Comparison of ENCODE assay signal across 8 cellular contexts in genomic region chr1:88973520-88974137, GRCh38. TPM values are rescaled to one million over a fixed set of nuclear protein-coding genes. Genes with fewer than 3 reads are reported as not detected.
DNase-seq lines count a peak whose midpoint lies in the region; ATAC-seq and TF ChIP-seq lines count a peak whose summit lies in the region.

No MANE protein-coding gene starts in this region.

- H3K4me3 ChIP-seq in heart right ventricle (no peak overlapping the region), body of pancreas (no peak overlapping the region)

- DNase-seq in heart right ventricle, result no peak
- no peak for DNase-seq in left ventricle myocardium superior
- peak; percentile 71 for DNase-seq in NAMALWA (ENCODE audit: low spot score)
- DNase-seq in body of pancreas, result peak in 1 of 4 donors; percentile 12
- DNase-seq in lung microvascular endothelial cell (ENCODE audit: low read depth in 2 of 2), result peak; percentile 56 to 61
- no peak for DNase-seq in retina

- WGBS in heart right ventricle, 2 donors, result 44 to 54% methylated on average over 2 of the region's 2 CpGs
- WGBS in body of pancreas, 2 donors, result 6 to 13% methylated on average over 2 of the region's 2 CpGs

- peaks cover 0 to 3% (median 0%) of the 10 kb centered on the region in 11 donors for H3K9me3 ChIP-seq in heart right ventricle
- no peaks in the 10 kb centered on the region for H3K9me3 ChIP-seq in body of pancreas

- H3K27me3 ChIP-seq in heart right ventricle (no peaks in the 10 kb centered on the region), body of pancreas (no peaks in the 10 kb centered on the region)

- peaks cover 0 to 11% (median 3%) of the 10 kb centered on the region in 9 donors for H3K4me1 ChIP-seq in heart right ventricle
- peaks cover 16% of the 10 kb centered on the region for H3K4me1 ChIP-seq in body of pancreas

- H3K36me3 ChIP-seq in heart right ventricle (peaks cover 0 to 21% (median 0%) of the 10 kb centered on the region in 9 donors), body of pancreas (replicated peaks in 1 of 2; ENCODE audit: insufficient read depth in 1 of 2, low read depth in 2 of 2) (no peaks in the 10 kb centered on the region)

- ATAC-seq in heart right ventricle, result no peak
- no peak for ATAC-seq in left ventricle myocardium superior
- peak; percentile 63 for ATAC-seq in body of pancreas
- ATAC-seq in GM19397 (IDR thresholded peaks at IDR 0.05; ENCODE audit: unreplicated experiment), result no peak
- ATAC-seq in HG02571 (IDR thresholded peaks at IDR 0.05; ENCODE audit: unreplicated experiment), result no peak

- TF ChIP-seq CTCF in heart right ventricle (IDR thresholded peaks at IDR 0.05) (peak; percentile 22 to 71 (median 63)), body of pancreas (IDR thresholded peaks at IDR 0.05) (peak in 6 of 7 experiments; percentile 45 to 66 (median 60))

- no peak for TF ChIP-seq POLR2A in body of pancreas (IDR thresholded peaks at IDR 0.05)

- intact Hi-C loops in heart right ventricle (cut with DNase I), result loop anchor here in 1 of 10 donors (10.0 kb wide), 1 partner anchor 1011 kb away; no protein-coding TSS in a partner anchor
- intact Hi-C loops in left ventricle myocardium superior (cut with micrococcal nuclease), result no loop called here
- intact Hi-C loops in body of pancreas (cut with DNase I), result no loop called here

- H3K27ac ChIP-seq in heart right ventricle (no peak overlapping the region), body of pancreas (no peak overlapping the region)

RNA-seq across cellular contexts. Expression of gene KYAT3, which starts 18.8 kb away (rescaled TPM):
- 10 to 100 TPM in 1 of 10 donors, 1 to 10 TPM in 9; 4.7 to 10.5 (median 7.7) TPM for total RNA-seq in heart right ventricle
- polyA plus RNA-seq in heart right ventricle, result 1 to 10 TPM; 5.3 to 7.2 TPM
- 6.0 TPM for total RNA-seq in left ventricle myocardium superior
- 10 to 100 TPM; 16.8 to 21.0 TPM for total RNA-seq in body of pancreas
- total RNA-seq in lung microvascular endothelial cell, result 12.5 and 15.7 TPM in 2 replicates

RNA-seq across cellular contexts. Expression of gene RBMXL1, which starts 18.8 kb away (rescaled TPM):
- total RNA-seq in heart right ventricle (10 to 100 TPM in 9 of 10 donors, 1 to 10 TPM in 1; 9.3 to 14.2 (median 12.0) TPM), left ventricle myocardium superior (10.0 TPM), body of pancreas (10 to 100 TPM; 11.2 to 13.5 TPM), lung microvascular endothelial cell (4.4 and 5.8 TPM in 2 replicates)
- 1 to 10 TPM; 2.6 to 6.3 TPM for polyA plus RNA-seq in heart right ventricle

RNA-seq across cellular contexts. Expression of gene GBP3, which starts 49.0 kb away (rescaled TPM):
- total RNA-seq in heart right ventricle, result 10 to 100 TPM in 1 of 10 donors, 1 to 10 TPM in 9; 1.6 to 21.6 (median 6.3) TPM
- 1 to 10 TPM; 2.9 to 5.8 TPM for polyA plus RNA-seq in heart right ventricle
- 7.4 TPM for total RNA-seq in left ventricle myocardium superior
- 1 to 10 TPM; 8.0 to 8.2 TPM for total RNA-seq in body of pancreas
- 12.3 and 14.8 TPM in 2 replicates for total RNA-seq in lung microvascular endothelial cell

Comparison
In these comparisons a context has a peak if more than half of its experiments do, and no peak if none do; other contexts are left out.
1. DNase-seq: peak in NAMALWA (single experiment) and lung microvascular endothelial cell (2 of 2); none in heart right ventricle (0 of 2), left ventricle myocardium superior (single experiment) and retina (single experiment).